1 cellular context compared by ENCODE assay signal in the genomic region with DNA sequence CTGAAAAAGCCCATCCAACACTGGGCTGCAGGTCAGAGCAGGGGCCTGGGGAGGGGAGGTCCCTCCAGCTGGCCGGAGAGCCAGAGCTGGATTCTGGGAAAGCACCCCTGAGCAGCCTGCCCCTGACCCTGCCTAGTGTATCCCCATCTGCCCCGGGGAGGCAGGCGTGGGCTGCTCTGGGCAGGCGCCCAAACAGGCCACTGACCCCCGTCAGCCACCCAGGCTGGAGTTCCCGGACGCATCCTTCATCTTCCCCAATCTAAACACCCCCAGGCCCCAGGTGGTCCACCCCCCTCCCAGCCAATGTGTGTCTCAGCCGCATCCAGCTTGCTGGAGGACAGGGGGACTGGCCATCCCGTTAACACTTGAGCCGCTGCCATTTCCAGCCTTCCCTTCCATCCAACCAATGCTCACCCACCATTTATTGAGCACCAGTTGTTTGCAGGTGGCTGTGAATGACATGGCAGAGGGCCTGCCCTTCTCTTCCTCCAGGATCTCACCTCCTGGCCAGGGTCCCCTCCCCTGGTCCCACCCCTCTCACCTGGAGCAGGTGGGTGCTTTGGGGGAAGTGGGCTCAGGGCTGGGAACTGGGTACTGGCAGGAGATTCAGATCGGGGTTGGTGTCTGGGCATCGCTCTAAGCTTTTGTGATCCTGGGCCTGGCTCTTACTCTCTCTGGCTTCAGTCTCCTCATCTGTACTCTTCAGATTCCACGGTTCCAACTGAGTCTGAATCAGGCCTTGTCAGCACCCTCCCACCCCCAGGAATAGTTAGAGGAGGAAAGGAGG.
TF ChIP-seq lines count a peak whose summit lies in the region.

No MANE protein-coding gene starts in this region.

TF ChIP-seq in H1, 55 proteins besides CTCF, POLR2A, EP300 and RAD21:
- no peak for TF ChIP-seq TAF1 (IDR thresholded peaks at IDR 0.05; ENCODE audit: low read depth, low read length)
- no peak for TF ChIP-seq CHD2 (IDR thresholded peaks at IDR 0.05; ENCODE audit: low read length)
- TF ChIP-seq CREB1 (IDR thresholded peaks at IDR 0.05): no peak
- no peak for TF ChIP-seq FOSL1 (IDR thresholded peaks at IDR 0.05; ENCODE audit: insufficient read depth, low read depth, low read length)
- TF ChIP-seq JUND (IDR thresholded peaks at IDR 0.05; ENCODE audit: low read length): no peak
- TF ChIP-seq EZH2 (IDR thresholded peaks at IDR 0.05; ENCODE audit: low read depth, low read length, severe bottlenecking): no peak
- TF ChIP-seq JUN (IDR thresholded peaks at IDR 0.05; ENCODE audit: low read depth, low read length): no peak
- TF ChIP-seq EGR1 (IDR thresholded peaks at IDR 0.05; ENCODE audit: borderline replicate concordance, low read depth, low read length): no peak
- TF ChIP-seq USF2 (IDR thresholded peaks at IDR 0.05; ENCODE audit: low read length): no peak
- TF ChIP-seq SIN3A (conservative IDR thresholded peaks at IDR 0.05 in 1 of 2, IDR thresholded peaks at IDR 0.05 in 1 of 2; ENCODE audit: low read depth in 1 of 2, low read length in 2 of 2): no peak
- TF ChIP-seq SIRT6 (IDR thresholded peaks at IDR 0.05; ENCODE audit: low read length): no peak
- no peak for TF ChIP-seq TCF12 (IDR thresholded peaks at IDR 0.05; ENCODE audit: low read depth, low read length)
- no peak for TF ChIP-seq SIX5 (IDR thresholded peaks at IDR 0.05; ENCODE audit: low read depth, low read length)
- no peak for TF ChIP-seq ASH2L (IDR thresholded peaks at IDR 0.05; ENCODE audit: low read length)
- TF ChIP-seq HDAC6 (IDR thresholded peaks at IDR 0.05; ENCODE audit: low read depth, low read length): no peak
- TF ChIP-seq CHD1 (IDR thresholded peaks at IDR 0.05; ENCODE audit: low read depth, low read length): no peak
- TF ChIP-seq NANOG (IDR thresholded peaks at IDR 0.05; ENCODE audit: insufficient read depth, low read depth, low read length, poor library complexity, severe bottlenecking): no peak
